8 cellular contexts compared by ENCODE assay signal in genomic region chr12:122225683-122226365, GRCh38. TPM values are rescaled to one million over a fixed set of nuclear protein-coding genes. Genes with fewer than 3 reads are reported as not detected.
A peak's percentile ranks its signal among the peaks of the same experiment; 100 is the strongest.
DNase-seq lines count a peak whose midpoint lies in the region; FAIRE-seq and TF ChIP-seq lines count a peak whose summit lies in the region.

DIABLO (minus strand) TSS chr12:122226052; CDS start chr12:122226014, 38 bp downstream.

- H3K4me1 Mint-ChIP-seq in HFFc6 (ENCODE audit: low read depth), result peaks cover 23% of the 10 kb centered on the region
- peaks cover 42% of the 10 kb centered on the region for H3K4me1 Mint-ChIP-seq in activated naive CD4-positive, alpha-beta T cell treated with anti-CD3 and anti-CD28 coated beads, Interleukin-2, amount 10 ng/mL, durations not matched to agents 7 days and 5 days

- DNase-seq in GM04503 (ENCODE audit: low read depth), result peak; percentile 93
- peak; percentile 99 for DNase-seq in HFFc6
- DNase-seq in NB4 (ENCODE audit: low read depth), result peak; percentile 100
- DNase-seq in SK-N-MC (ENCODE audit: low read depth, low spot score), result peak; percentile 89
- peak; percentile 100 for DNase-seq in activated naive CD4-positive, alpha-beta T cell treated with anti-CD3 and anti-CD28 coated beads, Interleukin-2, amount 10 ng/mL, durations not matched to agents 7 days and 5 days
- DNase-seq in frontal cortex (ENCODE audit: low spot score in 2 of 2), result peak; percentile 96
- DNase-seq in substantia nigra (lab: John Stamatoyannopoulos, UW), result peak; percentile 82 to 100 (median 100)

- H3K9ac ChIP-seq in SK-N-MC (ENCODE audit: insufficient read length), result peak within 1 kb of the TSS; percentile 96

- no peaks in the 10 kb centered on the region for H3K27me3 ChIP-seq in neutrophil

- H3K9me3 ChIP-seq in SK-N-MC (ENCODE audit: low read depth, low read length) (no peaks in the 10 kb centered on the region), neutrophil (no peaks in the 10 kb centered on the region)

- H3K27ac ChIP-seq in SK-N-MC (peak within 1 kb of the TSS; percentile 80), neutrophil (peak within 1 kb of the TSS; percentile 93), substantia nigra (ENCODE audit: low read depth, low read length, poor library complexity, severe bottlenecking) (peak within 1 kb of the TSS; percentile 76)

- peak; percentile 97 for TF ChIP-seq POLR2A in NB4 (IDR thresholded peaks at IDR 0.05; ENCODE audit: extremely low read depth, insufficient read length)

- peak within 1 kb of the TSS; percentile 96 for H3K27ac Mint-ChIP-seq in HFFc6
- peak within 1 kb of the TSS; percentile 94 for H3K27ac Mint-ChIP-seq in activated naive CD4-positive, alpha-beta T cell treated with anti-CD3 and anti-CD28 coated beads, Interleukin-2, amount 10 ng/mL, durations not matched to agents 7 days and 5 days

- H3K4me3 ChIP-seq in NB4 (ENCODE audit: low read depth, low read length) (peak within 1 kb of the TSS; percentile 88), SK-N-MC (peak within 1 kb of the TSS; percentile 95), neutrophil (ENCODE audit: low read depth in 1 of 2, low read length in 1 of 2) (peak within 1 kb of the TSS; percentile 89 to 92)

- FAIRE-seq in frontal cortex (lab: Jason Lieb, UNC), result peak; percentile 97

- H3K9me3 Mint-ChIP-seq in HFFc6, result no peaks in the 10 kb centered on the region
- H3K9me3 Mint-ChIP-seq in activated naive CD4-positive, alpha-beta T cell treated with anti-CD3 and anti-CD28 coated beads, Interleukin-2, amount 10 ng/mL, durations not matched to agents 7 days and 5 days, result no peaks in the 10 kb centered on the region

- H3K4me1 ChIP-seq in neutrophil (ENCODE audit: control insufficient read depth in 1 of 2, insufficient read depth in 1 of 2, low read depth in 1 of 2, low read length in 1 of 2), result peaks cover 23 to 24% of the 10 kb centered on the region in 2 experiments

- peaks cover 30% of the 10 kb centered on the region for H3K36me3 ChIP-seq in SK-N-MC (ENCODE audit: insufficient read depth, low read length)
- H3K36me3 ChIP-seq in neutrophil, result peaks cover 50% of the 10 kb centered on the region

- H3K36me3 Mint-ChIP-seq in HFFc6 (ENCODE audit: low read depth), result peaks cover 34% of the 10 kb centered on the region
- H3K36me3 Mint-ChIP-seq in activated naive CD4-positive, alpha-beta T cell treated with anti-CD3 and anti-CD28 coated beads, Interleukin-2, amount 10 ng/mL, durations not matched to agents 7 days and 5 days, result peaks cover 21% of the 10 kb centered on the region

- H3K27me3 Mint-ChIP-seq in HFFc6 (ENCODE audit: insufficient read depth), result no peaks in the 10 kb centered on the region; the same call in 1 of the 2 replicates
- no peaks in the 10 kb centered on the region for H3K27me3 Mint-ChIP-seq in activated naive CD4-positive, alpha-beta T cell treated with anti-CD3 and anti-CD28 coated beads, Interleukin-2, amount 10 ng/mL, durations not matched to agents 7 days and 5 days

- no peak for TF ChIP-seq CTCF in HFFc6 (IDR thresholded peaks at IDR 0.05)
- no peak for TF ChIP-seq CTCF in NB4 (IDR thresholded peaks at IDR 0.05; ENCODE audit: low read depth, low read length)
- peak; percentile 52 for TF ChIP-seq CTCF in neutrophil (IDR thresholded peaks at IDR 0.05)

- CTCF ChIA-PET in activated naive CD4-positive, alpha-beta T cell treated with anti-CD3 and anti-CD28 coated beads, Interleukin-2, amount 10 ng/mL, durations not matched to agents 7 days and 5 days (lab: Charles Lee), result interaction anchor here (1.1 to 1.4 kb wide), 2 partner anchors 41 kb away, joined by 4 to 5 read pairs; partner anchors contain the start of gene VPS33A

- H3K4me3 Mint-ChIP-seq in HFFc6, result peak within 1 kb of the TSS; percentile 98
- peak within 1 kb of the TSS; percentile 84 for H3K4me3 Mint-ChIP-seq in activated naive CD4-positive, alpha-beta T cell treated with anti-CD3 and anti-CD28 coated beads, Interleukin-2, amount 10 ng/mL, durations not matched to agents 7 days and 5 days

RNA-seq across cellular contexts. Expression of gene DIABLO, which starts in this region (rescaled TPM):
- total RNA-seq in HFFc6 (2021; fragmentation: NEBNext Ultra II Directional; extraction: Animal tissue kit (Norgen Biotek cat#: 25700)), result 10 to 100 TPM; 47.5 to 54.2 (median 48.8) TPM
- 57.5 TPM for total RNA-seq in frontal cortex

Comparison
In these comparisons a context has a peak if more than half of its experiments do, and no peak if none do; other contexts are left out.
1. Peak in every context shown above with its lines: DNase-seq, H3K4me3 ChIP-seq and H3K27ac ChIP-seq.